26 cellular contexts compared by ENCODE assay signal in the genomic region with DNA sequence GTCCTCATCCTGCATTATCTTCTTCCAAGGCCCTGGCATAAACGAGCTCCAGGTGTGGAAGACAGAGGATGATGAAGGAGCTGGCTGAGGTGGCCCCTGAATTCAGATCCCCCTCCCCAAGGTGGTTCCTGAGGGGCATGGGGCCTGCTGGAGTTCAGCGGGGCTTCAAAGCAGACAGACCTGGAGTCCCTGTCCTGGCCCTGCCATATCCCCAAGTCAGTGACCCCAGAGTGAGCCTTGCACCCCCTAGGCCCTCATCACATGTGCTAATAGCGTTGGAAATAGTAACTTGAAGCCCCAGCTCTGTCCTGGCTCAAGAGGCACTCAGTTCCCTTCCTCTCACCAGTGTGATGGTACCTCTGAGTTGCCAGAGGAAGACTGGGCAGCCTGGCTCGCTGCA.
DNase-seq lines count a peak whose midpoint lies in the region; ATAC-seq, FAIRE-seq and TF ChIP-seq lines count a peak whose summit lies in the region.
"Had no signal": no experiment of that assay in that cellular context is flagged by ENCODE, and none has a peak within 500 bp of the region (broad histone marks: within the 10 kb centered on the region; RNA-seq: fewer than 3 reads in every experiment).

No MANE protein-coding gene starts in this region.

- H4K20me1 ChIP-seq in H1 (replicated peaks in 1 of 2; ENCODE audit: control insufficient read depth in 1 of 2, insufficient read depth in 2 of 2, low read length in 2 of 2) = no peaks in the 10 kb centered on the region
- H4K20me1 ChIP-seq: BLaER1 treated with 17β-estradiol and CSF1 and Interleukin-3, amounts not matched to agents 10 nM and 100 nM had no signal

- H3K14ac ChIP-seq in H1 (ENCODE audit: insufficient read length) (no peak overlapping the region), trophoblast cell (ENCODE audit: low read length) (no peak overlapping the region)

- H3K4me3 ChIP-seq in H1 (ENCODE audit: extremely low read depth in 1 of 4, insufficient read depth in 2 of 4, low read depth in 3 of 4, low read length in 4 of 4) (no peak overlapping the region), trophoblast cell (ENCODE audit: low read depth, low read length) (no peak overlapping the region), aorta (ENCODE audit: low read length in 2 of 2) (no peak overlapping the region), spleen (no peak overlapping the region)
- H3K4me3 ChIP-seq: BLaER1 treated with 17β-estradiol and CSF1 and Interleukin-3, amounts not matched to agents 10 nM and 100 nM; GM23248 had no signal

- H2BK20ac ChIP-seq in H1 (ENCODE audit: low read length) = no peak overlapping the region

- no peak overlapping the region for H3K18ac ChIP-seq in H1 (ENCODE audit: extremely low read depth, low read length)
- H3K18ac ChIP-seq in trophoblast cell (ENCODE audit: low read length) = no peak overlapping the region

- WGBS in H1 (ENCODE audit: extremely low coverage in 1 of 2, insufficient coverage in 1 of 2, insufficient read length in 1 of 2, insufficient replicate concordance in 2 of 2, low coverage in 1 of 2, low lambda C conversion rate in 2 of 2, missing lambda C conversion rate in 1 of 2), 2 experiments = 98% methylated on average over 4 of the region's 4 CpGs; no CpG with 5 or more reads in 1 of the 2 experiments
- no CpG with 5 or more reads among the region's 4 CpGs for WGBS in trophoblast cell (ENCODE audit: extremely low coverage, insufficient coverage, insufficient read length)
- 64 to 75% methylated on average over 4 of the region's 4 CpGs for WGBS in aorta, 2 donors
- 53 to 85% (median 62%) methylated on average over 2 to 4 of the region's 4 CpGs for WGBS in spleen, 5 donors

- H2BK120ac ChIP-seq in H1 (replicated peaks; ENCODE audit: low read depth, low read length) (no peak overlapping the region), trophoblast cell (ENCODE audit: insufficient read depth, low read length, poor library complexity) (no peak overlapping the region)

- no peaks in the 10 kb centered on the region for H3K79me2 ChIP-seq in H1 (ENCODE audit: control insufficient read depth in 1 of 2, insufficient read depth in 2 of 2, low read length in 2 of 2)
- H3K79me2 ChIP-seq in trophoblast cell (ENCODE audit: control insufficient read depth, insufficient read depth, low read length, poor library complexity) = no peaks in the 10 kb centered on the region

- H2AK5ac ChIP-seq in H1 (ENCODE audit: low read depth, low read length) (no peak overlapping the region), trophoblast cell (ENCODE audit: low read length) (peak overlapping the region; percentile 11)

- no peak overlapping the region for H3K4me3 Mint-ChIP-seq in natural killer cell treated with Interleukin-12 subunit alpha and Interleukin-12 subunit beta and Interleukin-15 and Interleukin-18, amount 100 ng/mL, for 72 hours
- H3K4me3 Mint-ChIP-seq in natural killer cell = no peak overlapping the region
- H3K4me3 Mint-ChIP-seq: CD14-positive monocyte; CD4-positive, alpha-beta T cell; CD8-positive, alpha-beta memory T cell; H9 had no signal

- peaks cover 8 to 21% of the 10 kb centered on the region in 2 donors for H3K27me3 Mint-ChIP-seq in natural killer cell treated with Interleukin-12 subunit alpha and Interleukin-12 subunit beta and Interleukin-15 and Interleukin-18, amount 100 ng/mL, for 72 hours
- H3K27me3 Mint-ChIP-seq in natural killer cell (ENCODE audit: low read depth in 2 of 2) = peaks cover 11 to 22% of the 10 kb centered on the region in 2 donors

- H3K4me1 Mint-ChIP-seq in natural killer cell treated with Interleukin-12 subunit alpha and Interleukin-12 subunit beta and Interleukin-15 and Interleukin-18, amount 100 ng/mL, for 72 hours (ENCODE audit: low read depth in 2 of 2) = no peaks in the 10 kb centered on the region
- H3K4me1 Mint-ChIP-seq in natural killer cell = no peaks in the 10 kb centered on the region
- H3K4me1 Mint-ChIP-seq: CD8-positive, alpha-beta memory T cell had no signal

- TF ChIP-seq POLR2A in H1 (IDR thresholded peaks at IDR 0.05; ENCODE audit: control extremely low read depth in 1 of 2, low read depth in 2 of 2, low read length in 2 of 2) (no peak), spleen (IDR thresholded peaks at IDR 0.05) (no peak)

- peak overlapping the region; percentile 36; the same call in 1 of the 2 replicates for H2BK5ac ChIP-seq in H1 (ENCODE audit: low read depth, low read length)
- no peak overlapping the region for H2BK5ac ChIP-seq in trophoblast cell (ENCODE audit: low read depth, low read length, poor library complexity)

- H3K56ac ChIP-seq in H1 (replicated peaks; ENCODE audit: insufficient read length, low read depth, low read length) = no peak overlapping the region

- no peaks in the 10 kb centered on the region for H3K27me3 ChIP-seq in H1 (replicated peaks in 1 of 4; ENCODE audit: control insufficient read depth in 3 of 4, extremely low read depth in 1 of 4, insufficient read depth in 3 of 4, low read length in 3 of 4)
- H3K27me3 ChIP-seq in trophoblast cell (ENCODE audit: insufficient read depth, low read length) = no peaks in the 10 kb centered on the region
- no peaks in the 10 kb centered on the region for H3K27me3 ChIP-seq in aorta (ENCODE audit: control insufficient read depth in 1 of 2, insufficient read depth in 2 of 2, low read length in 1 of 2)
- peaks cover 0 to 17% (median 0%) of the 10 kb centered on the region in 7 donors for H3K27me3 ChIP-seq in spleen (replicated peaks in 1 of 7)
- H3K27me3 ChIP-seq: BE2C; BLaER1 treated with 17β-estradiol and CSF1 and Interleukin-3, amounts not matched to agents 10 nM and 100 nM had no signal

- no peaks in the 10 kb centered on the region for H3K23me2 ChIP-seq in H1 (ENCODE audit: low read depth, low read length)

- no peak overlapping the region for H3K9ac ChIP-seq in H1 (replicated peaks in 1 of 4; ENCODE audit: extremely low read depth in 1 of 4, low read depth in 3 of 4, low read length in 3 of 4)
- no peak overlapping the region for H3K9ac ChIP-seq in trophoblast cell (ENCODE audit: low read length)
- H3K9ac ChIP-seq: BLaER1 treated with 17β-estradiol and CSF1 and Interleukin-3, amounts not matched to agents 10 nM and 100 nM; GM23248 had no signal

- peak; percentile 20 to 24 for ATAC-seq in natural killer cell treated with Interleukin-12 subunit alpha and Interleukin-12 subunit beta and Interleukin-15 and Interleukin-18, amount 100 ng/mL, for 72 hours
- ATAC-seq in natural killer cell (no peak), aorta (ENCODE audit: low FRiP score) (peak; percentile 13)
- ATAC-seq: HCT116 had no signal

- H2BK15ac ChIP-seq in H1 (ENCODE audit: low read length) = no peak overlapping the region

- H4K91ac ChIP-seq in H1 (replicated peaks; ENCODE audit: insufficient read length, low read length) (peak overlapping the region; percentile 18), trophoblast cell (ENCODE audit: low read depth, low read length) (no peak overlapping the region)

- FAIRE-seq in H1 (lab: Jason Lieb, UNC) = no peak
- no peak for FAIRE-seq in urothelium cell line (lab: Jason Lieb, UNC)
- FAIRE-seq: A204.1, D721Med, GM12891, GM18507 had no signal

- no peak overlapping the region for H3K27ac Mint-ChIP-seq in natural killer cell treated with Interleukin-12 subunit alpha and Interleukin-12 subunit beta and Interleukin-15 and Interleukin-18, amount 100 ng/mL, for 72 hours
- H3K27ac Mint-ChIP-seq in natural killer cell = no peak overlapping the region
- H3K27ac Mint-ChIP-seq: CD4-positive, alpha-beta T cell; CD8-positive, alpha-beta memory T cell; H9 had no signal

- H4K5ac ChIP-seq in H1 (ENCODE audit: insufficient read length, low read depth, low read length) = no peak overlapping the region

- no peak overlapping the region for H4K12ac ChIP-seq in trophoblast cell (ENCODE audit: low read depth, low read length)

- no peaks in the 10 kb centered on the region; a peak in 2 of 8 replicates for H3K36me3 ChIP-seq in H1 (ENCODE audit: control insufficient read depth in 2 of 4, insufficient read depth in 4 of 4, low read length in 3 of 4)
- no peaks in the 10 kb centered on the region for H3K36me3 ChIP-seq in trophoblast cell (ENCODE audit: control insufficient read depth in 1 of 2, insufficient read depth in 2 of 2, low read length in 2 of 2)
- no peaks in the 10 kb centered on the region for H3K36me3 ChIP-seq in aorta (ENCODE audit: control insufficient read depth in 1 of 2, insufficient read depth in 2 of 2, low read length in 1 of 2)
- H3K36me3 ChIP-seq in spleen = no peaks in the 10 kb centered on the region
- H3K36me3 ChIP-seq: BE2C; BLaER1 treated with 17β-estradiol and CSF1 and Interleukin-3, amounts not matched to agents 10 nM and 100 nM had no signal

- POLR2A ChIA-PET in H1 (lab: Charles Lee; ENCODE audit: partially characterized antibody) = no interaction called here

- no peaks in the 10 kb centered on the region for H3K36me3 Mint-ChIP-seq in natural killer cell treated with Interleukin-12 subunit alpha and Interleukin-12 subunit beta and Interleukin-15 and Interleukin-18, amount 100 ng/mL, for 72 hours
- H3K36me3 Mint-ChIP-seq in natural killer cell = no peaks in the 10 kb centered on the region
- H3K36me3 Mint-ChIP-seq: CD14-positive monocyte; CD8-positive, alpha-beta memory T cell had no signal

- no peaks in the 10 kb centered on the region for H3K9me3 Mint-ChIP-seq in natural killer cell treated with Interleukin-12 subunit alpha and Interleukin-12 subunit beta and Interleukin-15 and Interleukin-18, amount 100 ng/mL, for 72 hours
- no peaks in the 10 kb centered on the region for H3K9me3 Mint-ChIP-seq in natural killer cell
- H3K9me3 Mint-ChIP-seq: CD4-positive, alpha-beta T cell had no signal

- no peak for TF ChIP-seq EP300 in H1 (IDR thresholded peaks at IDR 0.05; ENCODE audit: borderline replicate concordance in 1 of 2, low read depth in 2 of 2, low read length in 2 of 2)

- no peak overlapping the region for H3K4ac ChIP-seq in H1 (replicated peaks; ENCODE audit: insufficient read length, low read depth, low read length)
- H3K4ac ChIP-seq in trophoblast cell (ENCODE audit: low read depth, low read length) = no peak overlapping the region

- H2BK12ac ChIP-seq in H1 (ENCODE audit: low read depth, low read length) (0 out of 2 replicates have a peak overlapping the region, but pooled peaks have one; percentile 13), trophoblast cell (ENCODE audit: low read length) (no peak overlapping the region)

- no peak for TF ChIP-seq CTCF in natural killer cell (IDR thresholded peaks at IDR 0.05)
- no peak for TF ChIP-seq CTCF in H1 (IDR thresholded peaks at IDR 0.05; ENCODE audit: control extremely low read depth in 1 of 3, insufficient read depth in 1 of 3, low read depth in 1 of 3, low read length in 3 of 3)
- no peak for TF ChIP-seq CTCF in spleen (IDR thresholded peaks at IDR 0.05 in 8 of 11, conservative IDR thresholded peaks at IDR 0.05 in 3 of 11)

- TF ChIP-seq RAD21 in H1 (IDR thresholded peaks at IDR 0.05 in 1 of 2, conservative IDR thresholded peaks at IDR 0.05 in 1 of 2; ENCODE audit: low read depth in 2 of 2, low read length in 2 of 2) = no peak

- intact Hi-C loops in natural killer cell (cut with micrococcal nuclease) (no loop called here), aorta (cut with DNase I) (loop anchor here in 1 of 2 donors (10.0 kb wide), 1 partner anchor 530 kb away; no protein-coding TSS in a partner anchor), spleen (cut with DNase I; ENCODE audit: low total_unique reads) (loop anchor here (10.0 kb wide), 1 partner anchor 530 kb away; no protein-coding TSS in a partner anchor)

- H3K79me1 ChIP-seq in H1 (ENCODE audit: low read depth, low read length) = no peaks in the 10 kb centered on the region; the same call in 1 of the 2 replicates
- H3K79me1 ChIP-seq in trophoblast cell (ENCODE audit: low read length) = no peaks in the 10 kb centered on the region

- H3K27ac ChIP-seq in H1 (ENCODE audit: low read depth, low read length) = no peak overlapping the region
- no peak overlapping the region for H3K27ac ChIP-seq in trophoblast cell (ENCODE audit: low read depth, low read length)
- H3K27ac ChIP-seq in aorta (ENCODE audit: low read depth in 1 of 2, low read length in 2 of 2) = no peak overlapping the region
- no peak overlapping the region for H3K27ac ChIP-seq in spleen
- H3K27ac ChIP-seq: 22Rv1; BLaER1 treated with 17β-estradiol and CSF1 and Interleukin-3, amounts not matched to agents 10 nM and 100 nM; GM23248 had no signal

- H3K9me3 ChIP-seq in H1 (ENCODE audit: insufficient read depth in 2 of 2, low read depth in 1 of 2, low read length in 1 of 2) (peaks cover 6 to 9% of the 10 kb centered on the region in 2 experiments; a peak in 3 of 4 replicates), trophoblast cell (ENCODE audit: insufficient read depth, low read depth, low read length) (no peaks in the 10 kb centered on the region), aorta (ENCODE audit: control insufficient read depth, low read length) (no peaks in the 10 kb centered on the region), spleen (no peaks in the 10 kb centered on the region)
- H3K9me3 ChIP-seq: BE2C had no signal

- H3K4me1 ChIP-seq in H1 (replicated peaks in 1 of 4; ENCODE audit: control insufficient read depth in 3 of 4, insufficient read depth in 4 of 4, low read length in 3 of 4) = peaks cover 0 to 7% (median 1%) of the 10 kb centered on the region in 4 experiments; a peak in 3 of 7 replicates
- H3K4me1 ChIP-seq in trophoblast cell (ENCODE audit: control insufficient read depth in 1 of 2, insufficient read depth in 2 of 2, low read length in 2 of 2) = no peaks in the 10 kb centered on the region
- no peaks in the 10 kb centered on the region for H3K4me1 ChIP-seq in aorta (ENCODE audit: control insufficient read depth in 1 of 2, insufficient read depth in 2 of 2, low read length in 2 of 2)
- peaks cover 0 to 7% (median 0%) of the 10 kb centered on the region in 6 donors for H3K4me1 ChIP-seq in spleen
- H3K4me1 ChIP-seq: BE2C had no signal

- H2AFZ ChIP-seq in H1 (ENCODE audit: low read length) (no peak overlapping the region), trophoblast cell (ENCODE audit: insufficient read depth, low read length, poor library complexity) (no peak overlapping the region)
- H2AFZ ChIP-seq: GM23248 had no signal

- CTCF ChIA-PET in H1 (lab: Charles Lee; ENCODE audit: partially characterized antibody) = interaction anchor here (0.6 to 4.8 kb wide), 13 partner anchors 8 to 800 kb away, joined by 3 to 28 read pairs (median 3); no protein-coding TSS in a partner anchor

- no peak overlapping the region for H3K23ac ChIP-seq in H1 (ENCODE audit: insufficient read length)
- H3K23ac ChIP-seq in trophoblast cell (ENCODE audit: low read length) = no peak overlapping the region

- DNase-seq in natural killer cell treated with Interleukin-12 subunit alpha and Interleukin-12 subunit beta and Interleukin-15 and Interleukin-18, amount 100 ng/mL, for 72 hours (ENCODE audit: low spot score) = no peak
- DNase-seq in natural killer cell = no peak
- DNase-seq in H1 (ENCODE audit: low read depth in 1 of 2, low spot score in 2 of 2) = no peak
- no peak for DNase-seq in trophoblast cell
- no peak for DNase-seq in aorta
- DNase-seq in AG08395 (ENCODE audit: low spot score) = no peak
- no peak for DNase-seq in urothelium cell line (ENCODE audit: low spot score)
- DNase-seq in spleen = no peak
- DNase-seq: AML-193; BE2C; CD4-positive, alpha-beta T cell; CD8-positive, alpha-beta memory T cell; DMS 273 treated with DMSO at 0.1 percent for 48 hours; DMS79; EL; GDM1; GM23248; H9 had no signal

- H4K8ac ChIP-seq in H1 (ENCODE audit: extremely low read depth, insufficient read depth, low read length) = no peak overlapping the region; the same call in 1 of the 2 replicates
- H4K8ac ChIP-seq in trophoblast cell (ENCODE audit: low read depth, low read length) = no peak overlapping the region

- H3K4me2 ChIP-seq in H1 (ENCODE audit: insufficient read depth in 1 of 2, low read depth in 2 of 2, low read length in 2 of 2) = no peak overlapping the region
- no peak overlapping the region for H3K4me2 ChIP-seq in trophoblast cell (ENCODE audit: low read length)
- H3K4me2 ChIP-seq: BLaER1 treated with 17β-estradiol and CSF1 and Interleukin-3, amounts not matched to agents 10 nM and 100 nM had no signal

Comparison
In these comparisons a context has a peak if more than half of its experiments do, and no peak if none do; other contexts are left out.
1. ATAC-seq: peak in natural killer cell treated with Interleukin-12 subunit alpha and Interleukin-12 subunit beta and Interleukin-15 and Interleukin-18, amount 100 ng/mL, for 72 hours (2 of 2) and aorta (single experiment); none in natural killer cell (0 of 3).